18 cellular contexts compared by ENCODE assay signal in the genomic region with DNA sequence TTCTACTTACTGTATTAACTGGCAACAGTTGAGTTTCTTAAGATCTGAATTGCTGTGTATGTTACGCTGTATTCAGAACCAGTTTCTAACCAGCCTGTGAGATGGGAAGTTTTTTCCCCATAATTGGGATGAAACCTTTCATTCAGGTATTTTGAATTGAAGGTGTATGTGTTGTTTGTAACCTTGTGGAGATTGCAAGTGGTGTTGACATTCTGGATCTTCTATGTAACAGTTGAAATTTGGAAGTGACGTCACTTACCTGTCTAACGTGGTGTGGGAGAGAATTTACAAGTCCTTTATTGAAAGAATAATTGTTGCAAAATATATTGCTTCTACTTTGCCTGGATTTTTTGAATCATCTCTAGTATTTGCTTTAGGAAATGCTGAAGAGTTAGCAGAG. TPM values are rescaled to one million over a fixed set of nuclear protein-coding genes. Genes with fewer than 3 reads are reported as not detected.
DNase-seq lines count a peak whose midpoint lies in the region; ATAC-seq and FAIRE-seq lines count a peak whose summit lies in the region.
"Had no signal": no experiment of that assay in that cellular context is flagged by ENCODE, and none has a peak within 500 bp of the region (broad histone marks: within the 10 kb centered on the region; RNA-seq: fewer than 3 reads in every experiment).

No MANE protein-coding gene starts in this region.

- H3K4me1 Mint-ChIP-seq in activated T-cell treated with anti-CD3 and anti-CD28 coated beads, Interleukin-2, amount 50 U/mL, for 24 hours (ENCODE audit: low read depth): peaks cover 69% of the 10 kb centered on the region
- peaks cover 67% of the 10 kb centered on the region for H3K4me1 Mint-ChIP-seq in activated T-cell treated with anti-CD3 and anti-CD28 coated beads, Interleukin-2, amount 50 U/mL, for 4 hours (ENCODE audit: low read depth)
- peaks cover 65% of the 10 kb centered on the region for H3K4me1 Mint-ChIP-seq in activated T-helper 2 cell treated with anti-CD3 and anti-CD28 coated beads, Interferon-gamma antibody, Interleukin-2, Interleukin-4, amounts not matched to agents 10 μg/mL and 5 μg/mL and 100 μg/mL, durations not matched to agents 14 hours and 24 hours and 36 hours (ENCODE audit: low read depth)
- peaks cover 46 to 81% of the 10 kb centered on the region in 2 donors for H3K4me1 Mint-ChIP-seq in stimulated activated naive B cell treated with anti-CD40 and anti-IgM and Interleukin-4, amounts not matched to agents 10 μg/mL and 1 μg/mL and 100 μg/mL, for 72 hours

- intact Hi-C loops in activated T-helper 2 cell treated with anti-CD3 and anti-CD28 coated beads, Interferon-gamma antibody, Interleukin-2, Interleukin-4, amounts not matched to agents 10 μg/mL and 5 μg/mL and 100 μg/mL, durations not matched to agents 14 hours and 24 hours and 36 hours (cut with micrococcal nuclease): no loop called here

- peak overlapping the region; percentile 72 for H3K27ac Mint-ChIP-seq in activated T-cell treated with anti-CD3 and anti-CD28 coated beads, Interleukin-2, amount 50 U/mL, for 24 hours
- peak overlapping the region; percentile 18 for H3K27ac Mint-ChIP-seq in activated T-helper 2 cell treated with anti-CD3 and anti-CD28 coated beads, Interferon-gamma antibody, Interleukin-2, Interleukin-4, amounts not matched to agents 10 μg/mL and 5 μg/mL and 100 μg/mL, durations not matched to agents 14 hours and 24 hours and 36 hours
- H3K27ac Mint-ChIP-seq in stimulated activated naive B cell treated with anti-CD40 and anti-IgM and Interleukin-4, amounts not matched to agents 10 μg/mL and 1 μg/mL and 100 μg/mL, for 72 hours: peak overlapping the region; percentile 71
- H3K27ac Mint-ChIP-seq: nephron had no signal

- no peak overlapping the region for H3K4me3 Mint-ChIP-seq in activated T-cell treated with anti-CD3 and anti-CD28 coated beads, Interleukin-2, amount 50 U/mL, for 24 hours
- no peak overlapping the region for H3K4me3 Mint-ChIP-seq in activated T-cell treated with anti-CD3 and anti-CD28 coated beads, Interleukin-2, amount 50 U/mL, for 4 hours
- H3K4me3 Mint-ChIP-seq in activated T-helper 2 cell treated with anti-CD3 and anti-CD28 coated beads, Interferon-gamma antibody, Interleukin-2, Interleukin-4, amounts not matched to agents 10 μg/mL and 5 μg/mL and 100 μg/mL, durations not matched to agents 14 hours and 24 hours and 36 hours (ENCODE audit: low read depth): no peak overlapping the region
- no peak overlapping the region for H3K4me3 Mint-ChIP-seq in stimulated activated naive B cell treated with anti-CD40 and anti-IgM and Interleukin-4, amounts not matched to agents 10 μg/mL and 1 μg/mL and 100 μg/mL, for 72 hours
- H3K4me3 Mint-ChIP-seq: nephron had no signal

- DNase-seq in activated T-cell treated with anti-CD3 and anti-CD28 coated beads, Interleukin-2, amount 50 U/mL, for 24 hours: no peak
- no peak for DNase-seq in activated T-cell treated with anti-CD3 and anti-CD28 coated beads, Interleukin-2, amount 50 U/mL, for 4 hours
- DNase-seq in NAMALWA (ENCODE audit: low spot score) (peak; percentile 17), RCC 7860 (ENCODE audit: low spot score) (no peak)
- no peak for DNase-seq in activated T-helper 2 cell treated with anti-CD3 and anti-CD28 coated beads, Interferon-gamma antibody, Interleukin-2, Interleukin-4, amounts not matched to agents 10 μg/mL and 5 μg/mL and 100 μg/mL, durations not matched to agents 14 hours and 24 hours and 36 hours (ENCODE audit: low spot score)
- DNase-seq in stimulated activated naive B cell treated with anti-CD40 and anti-IgM and Interleukin-4, amounts not matched to agents 10 μg/mL and 1 μg/mL and 100 μg/mL, for 72 hours: no peak
- DNase-seq: ACHN; effector memory CD4-positive, alpha-beta T cell; foreskin melanocyte; NCI-H1417; NCI-H2107; posterior cingulate gyrus had no signal

- H3K27me3 Mint-ChIP-seq in activated T-cell treated with anti-CD3 and anti-CD28 coated beads, Interleukin-2, amount 50 U/mL, for 24 hours: no peaks in the 10 kb centered on the region
- no peaks in the 10 kb centered on the region for H3K27me3 Mint-ChIP-seq in activated T-cell treated with anti-CD3 and anti-CD28 coated beads, Interleukin-2, amount 50 U/mL, for 4 hours (ENCODE audit: low read depth)
- H3K27me3 Mint-ChIP-seq in activated T-helper 2 cell treated with anti-CD3 and anti-CD28 coated beads, Interferon-gamma antibody, Interleukin-2, Interleukin-4, amounts not matched to agents 10 μg/mL and 5 μg/mL and 100 μg/mL, durations not matched to agents 14 hours and 24 hours and 36 hours (ENCODE audit: low read depth): no peaks in the 10 kb centered on the region
- H3K27me3 Mint-ChIP-seq in stimulated activated naive B cell treated with anti-CD40 and anti-IgM and Interleukin-4, amounts not matched to agents 10 μg/mL and 1 μg/mL and 100 μg/mL, for 72 hours: no peaks in the 10 kb centered on the region

- H3K9me3 Mint-ChIP-seq in activated T-cell treated with anti-CD3 and anti-CD28 coated beads, Interleukin-2, amount 50 U/mL, for 24 hours: no peaks in the 10 kb centered on the region
- H3K9me3 Mint-ChIP-seq in activated T-cell treated with anti-CD3 and anti-CD28 coated beads, Interleukin-2, amount 50 U/mL, for 4 hours: no peaks in the 10 kb centered on the region
- no peaks in the 10 kb centered on the region for H3K9me3 Mint-ChIP-seq in activated T-helper 2 cell treated with anti-CD3 and anti-CD28 coated beads, Interferon-gamma antibody, Interleukin-2, Interleukin-4, amounts not matched to agents 10 μg/mL and 5 μg/mL and 100 μg/mL, durations not matched to agents 14 hours and 24 hours and 36 hours
- no peaks in the 10 kb centered on the region for H3K9me3 Mint-ChIP-seq in stimulated activated naive B cell treated with anti-CD40 and anti-IgM and Interleukin-4, amounts not matched to agents 10 μg/mL and 1 μg/mL and 100 μg/mL, for 72 hours
- H3K9me3 Mint-ChIP-seq: nephron had no signal

- no peak for FAIRE-seq in RCC 7860 (lab: Jason Lieb, UNC)
- FAIRE-seq: colon had no signal

- peaks cover 65% of the 10 kb centered on the region for H3K36me3 Mint-ChIP-seq in activated T-cell treated with anti-CD3 and anti-CD28 coated beads, Interleukin-2, amount 50 U/mL, for 24 hours (ENCODE audit: low read depth)
- H3K36me3 Mint-ChIP-seq in activated T-cell treated with anti-CD3 and anti-CD28 coated beads, Interleukin-2, amount 50 U/mL, for 4 hours (ENCODE audit: insufficient read depth): peaks cover 49% of the 10 kb centered on the region
- peaks cover 55% of the 10 kb centered on the region for H3K36me3 Mint-ChIP-seq in activated T-helper 2 cell treated with anti-CD3 and anti-CD28 coated beads, Interferon-gamma antibody, Interleukin-2, Interleukin-4, amounts not matched to agents 10 μg/mL and 5 μg/mL and 100 μg/mL, durations not matched to agents 14 hours and 24 hours and 36 hours (ENCODE audit: low read depth)
- H3K36me3 Mint-ChIP-seq in stimulated activated naive B cell treated with anti-CD40 and anti-IgM and Interleukin-4, amounts not matched to agents 10 μg/mL and 1 μg/mL and 100 μg/mL, for 72 hours: peaks cover 51 to 67% of the 10 kb centered on the region in 2 donors

- ATAC-seq in activated T-cell treated with anti-CD3 and anti-CD28 coated beads, Interleukin-2, amount 50 U/mL, for 4 hours: no peak
- ATAC-seq in stimulated activated naive B cell treated with anti-CD40 and anti-IgM and Interleukin-4, amounts not matched to agents 10 μg/mL and 1 μg/mL and 100 μg/mL, for 72 hours (replicated peaks): no peak
- no peak for ATAC-seq in HG03025 (IDR thresholded peaks at IDR 0.05; ENCODE audit: low FRiP score, unreplicated experiment)
- ATAC-seq in GM21515 (IDR thresholded peaks at IDR 0.05; ENCODE audit: unreplicated experiment): no peak
- ATAC-seq: activated CD4-positive, CD25-positive, alpha-beta regulatory T cell treated with anti-CD3 and anti-CD28 coated beads, Interleukin-2, amount 50 U/mL, for 24 hours; esophagus mucosa had no signal

RNA-seq across cellular contexts. Expression of gene RAN, which starts 5.5 kb away (rescaled TPM):
- 1,000 to 10,000 TPM; 2,485 to 2,586 (median 2,511) TPM for total RNA-seq in activated T-cell treated with anti-CD3 and anti-CD28 coated beads, Interleukin-2, amount 50 U/mL, for 4 hours
- total RNA-seq in activated T-helper 2 cell treated with anti-CD3 and anti-CD28 coated beads, Interferon-gamma antibody, Interleukin-2, Interleukin-4, amounts not matched to agents 10 μg/mL and 5 μg/mL and 100 μg/mL, durations not matched to agents 14 hours and 24 hours and 36 hours: 1,905 and 1,953 TPM in 2 replicates

RNA-seq across cellular contexts. Expression of gene STX2, which starts 38.3 kb away (rescaled TPM):
- total RNA-seq in activated T-cell treated with anti-CD3 and anti-CD28 coated beads, Interleukin-2, amount 50 U/mL, for 4 hours: 10 to 100 TPM; 12.2 to 13.4 (median 12.7) TPM
- total RNA-seq in activated T-helper 2 cell treated with anti-CD3 and anti-CD28 coated beads, Interferon-gamma antibody, Interleukin-2, Interleukin-4, amounts not matched to agents 10 μg/mL and 5 μg/mL and 100 μg/mL, durations not matched to agents 14 hours and 24 hours and 36 hours: 19.6 and 19.9 TPM in 2 replicates

Comparison
In these comparisons a context has a peak if more than half of its experiments do, and no peak if none do; other contexts are left out.
1. H3K27ac Mint-ChIP-seq: peak in every context shown above with its lines; median percentile 72 in activated T-cell treated with anti-CD3 and anti-CD28 coated beads, Interleukin-2, amount 50 U/mL, for 24 hours; 71 in stimulated activated naive B cell treated with anti-CD40 and anti-IgM and Interleukin-4, amounts not matched to agents 10 μg/mL and 1 μg/mL and 100 μg/mL, for 72 hours; 18 in activated T-helper 2 cell treated with anti-CD3 and anti-CD28 coated beads, Interferon-gamma antibody, Interleukin-2, Interleukin-4, amounts not matched to agents 10 μg/mL and 5 μg/mL and 100 μg/mL, durations not matched to agents 14 hours and 24 hours and 36 hours.